8 cellular contexts compared by ENCODE assay signal in genomic region chr15:67065531-67066005, GRCh38. TPM values are rescaled to one million over a fixed set of nuclear protein-coding genes. Genes with fewer than 3 reads are reported as not detected.
DNase-seq lines count a peak whose midpoint lies in the region; ATAC-seq and TF ChIP-seq lines count a peak whose summit lies in the region.

SMAD3 (plus strand) TSS chr15:67065602; CDS start chr15:67066155, 553 bp downstream.

- H3K27ac ChIP-seq in left lung, result peak within 1 kb of the TSS; percentile 87 to 89

- peak within 1 kb of the TSS; percentile 99 for H3K4me3 Mint-ChIP-seq in HFFc6
- H3K4me3 Mint-ChIP-seq in dendritic cell treated with granulocyte-macrophage colony-stimulating factor and Interleukin-4, amounts not matched to agents 40 ng/mL and 50 ng/mL, for 4 days, result peak within 1 kb of the TSS; percentile 93

- intact Hi-C loops in dendritic cell treated with granulocyte-macrophage colony-stimulating factor and Interleukin-4, amounts not matched to agents 40 ng/mL and 50 ng/mL, for 4 days (cut with micrococcal nuclease), result no loop called here
- intact Hi-C loops in left lung (cut with DNase I), result loop anchor here in 1 of 2 donors (10.0 kb wide), 1 partner anchor 99 kb away; no protein-coding TSS in a partner anchor

- H3K4me3 ChIP-seq in GM12864 (ENCODE audit: low read depth, low read length) (peak within 1 kb of the TSS; percentile 79), left lung (peak within 1 kb of the TSS; percentile 71 to 75)

- TF ChIP-seq CTCF in GM12864 (IDR thresholded peaks at IDR 0.05; ENCODE audit: low read depth, low read length, missing control alignments), result no peak
- no peak for TF ChIP-seq CTCF in HFFc6 (IDR thresholded peaks at IDR 0.05)
- no peak for TF ChIP-seq CTCF in left lung (IDR thresholded peaks at IDR 0.05)

- no peaks in the 10 kb centered on the region for H3K9me3 ChIP-seq in left lung

- H3K27ac Mint-ChIP-seq in HFFc6, result peak within 1 kb of the TSS; percentile 96
- H3K27ac Mint-ChIP-seq in dendritic cell treated with granulocyte-macrophage colony-stimulating factor and Interleukin-4, amounts not matched to agents 40 ng/mL and 50 ng/mL, for 4 days, result peak within 1 kb of the TSS; percentile 82

- H3K4me1 ChIP-seq in left lung, result peaks cover 23 to 56% of the 10 kb centered on the region in 2 donors

- DNase-seq in GM12864 (ENCODE audit: low read depth), result peak; percentile 63
- peak; percentile 96 for DNase-seq in HFFc6
- DNase-seq in NCI-H2171 treated with DMSO at 0.1 percent for 48 hours (lab: John Stamatoyannopoulos, UW), result peak; percentile 23
- peak; percentile 70 for DNase-seq in activated CD4-positive, alpha-beta T cell treated with anti-CD3 and anti-CD28 coated beads, Interleukin-2, amount 50 U/mL, for 1 hour
- peak; percentile 90 to 95 for DNase-seq in left lung
- DNase-seq in stimulated activated CD4-positive, alpha-beta T cell treated with anti-CD3 and anti-CD28 coated beads, Interleukin-2, amount 100 ng/mL, for 4 hours (ENCODE audit: low read depth), result peak; percentile 56
- no peak for DNase-seq in cerebellar nuclear complex (lab: John Stamatoyannopoulos, UW)

- H3K36me3 ChIP-seq in left lung, result no peaks in the 10 kb centered on the region

- H3K27me3 ChIP-seq in left lung, result peaks cover 0 to 14% of the 10 kb centered on the region in 2 donors

- peak; percentile 82 for ATAC-seq in left lung

- H3K4me1 Mint-ChIP-seq in HFFc6 (ENCODE audit: low read depth), result peaks cover 50% of the 10 kb centered on the region
- peaks cover 46% of the 10 kb centered on the region for H3K4me1 Mint-ChIP-seq in dendritic cell treated with granulocyte-macrophage colony-stimulating factor and Interleukin-4, amounts not matched to agents 40 ng/mL and 50 ng/mL, for 4 days (ENCODE audit: low read depth)

- no peaks in the 10 kb centered on the region for H3K9me3 Mint-ChIP-seq in HFFc6
- H3K9me3 Mint-ChIP-seq in dendritic cell treated with granulocyte-macrophage colony-stimulating factor and Interleukin-4, amounts not matched to agents 40 ng/mL and 50 ng/mL, for 4 days, result no peaks in the 10 kb centered on the region

- peaks cover 8% of the 10 kb centered on the region for H3K27me3 Mint-ChIP-seq in HFFc6 (ENCODE audit: insufficient read depth)
- H3K27me3 Mint-ChIP-seq in dendritic cell treated with granulocyte-macrophage colony-stimulating factor and Interleukin-4, amounts not matched to agents 40 ng/mL and 50 ng/mL, for 4 days, result peaks cover 58% of the 10 kb centered on the region

- H3K36me3 Mint-ChIP-seq in HFFc6 (ENCODE audit: low read depth), result peaks cover 38% of the 10 kb centered on the region
- peaks cover 6% of the 10 kb centered on the region for H3K36me3 Mint-ChIP-seq in dendritic cell treated with granulocyte-macrophage colony-stimulating factor and Interleukin-4, amounts not matched to agents 40 ng/mL and 50 ng/mL, for 4 days (ENCODE audit: low read depth)

RNA-seq across cellular contexts. Expression of gene SMAD3, which starts in this region (rescaled TPM):
- 100 to 1,000 TPM in 4 of 6 experiments, 10 to 100 TPM in 2; 54.3 to 132 (median 118) TPM for total RNA-seq in HFFc6 (2021; fragmentation: NEBNext Ultra II Directional; extraction: Animal tissue kit (Norgen Biotek cat#: 25700))
- 10 to 100 TPM; 30.9 to 33.1 TPM for total RNA-seq in left lung

Comparison
In these comparisons a context has a peak if more than half of its experiments do, and no peak if none do; other contexts are left out.
1. DNase-seq: peak in GM12864 (single experiment), HFFc6 (single experiment), NCI-H2171 treated with DMSO at 0.1 percent for 48 hours (single experiment), activated CD4-positive, alpha-beta T cell treated with anti-CD3 and anti-CD28 coated beads, Interleukin-2, amount 50 U/mL, for 1 hour (single experiment), left lung (2 of 2) and stimulated activated CD4-positive, alpha-beta T cell treated with anti-CD3 and anti-CD28 coated beads, Interleukin-2, amount 100 ng/mL, for 4 hours (single experiment); none in cerebellar nuclear complex (0 of 2).